19 cellular contexts compared by ENCODE assay signal in the genomic region with DNA sequence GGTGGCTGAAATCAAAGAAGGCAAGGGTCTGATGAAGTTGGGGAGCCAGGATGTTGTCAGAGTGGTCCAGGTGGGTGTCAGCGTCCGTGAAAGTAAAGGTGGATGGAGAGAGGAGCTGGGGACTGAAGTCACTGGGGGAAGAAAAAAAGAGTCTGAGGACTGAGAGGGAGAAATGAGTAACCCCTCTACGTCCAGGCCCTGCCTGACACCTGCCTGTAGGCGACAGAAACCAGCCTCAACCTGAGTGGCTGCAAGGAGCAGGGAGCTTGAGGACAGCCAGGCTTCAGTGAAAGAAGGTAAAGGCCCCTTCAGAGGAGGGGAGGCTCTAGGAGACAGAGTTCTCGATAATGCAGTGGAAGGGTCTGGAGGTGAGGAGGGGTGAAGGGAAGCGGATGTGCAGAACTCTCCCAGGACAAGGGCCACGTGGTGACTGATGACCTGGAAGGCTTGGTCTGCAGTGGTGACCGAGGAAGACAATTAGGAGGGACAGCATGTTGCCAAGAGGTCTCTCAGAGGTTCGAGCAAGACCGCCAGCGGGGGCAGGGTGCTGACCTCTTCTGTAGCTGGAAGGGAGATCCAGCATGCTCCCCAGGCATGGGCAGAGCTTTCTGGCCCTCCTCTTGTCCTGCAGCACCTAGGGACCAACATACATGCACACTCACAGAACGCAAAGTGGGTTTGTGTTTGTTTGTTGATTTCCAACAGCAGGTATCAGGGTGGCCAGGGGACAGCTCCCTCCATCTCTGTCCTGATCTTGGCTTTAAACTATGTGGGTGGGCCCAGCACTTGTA.
"Had no signal": no experiment of that assay in that cellular context is flagged by ENCODE, and none has a peak within 500 bp of the region (broad histone marks: within the 10 kb centered on the region; RNA-seq: fewer than 3 reads in every experiment).

No MANE protein-coding gene starts in this region.

- H3K4me3 ChIP-seq: body of pancreas, colonic mucosa, esophagus squamous epithelium, left lung had no signal

- H3K4me1 Mint-ChIP-seq: activated B cell treated with CpG ODN at 0.5 μM for 24 hours, naive B cell had no signal

- H3K9me3 Mint-ChIP-seq: activated B cell treated with CpG ODN at 0.5 μM for 24 hours; activated CD4-positive, alpha-beta T cell treated with anti-CD3 and anti-CD28 coated beads, Interleukin-2, amount 10 ng/mL, durations not matched to agents 24 days and 14 days; activated T-cell treated with anti-CD3 and anti-CD28 coated beads, Interleukin-2, amount 50 U/mL, for 24 hours; naive B cell had no signal

- H3K4me1 ChIP-seq: body of pancreas, colonic mucosa had no signal

- H3K4me3 Mint-ChIP-seq: activated B cell treated with CpG ODN at 0.5 μM for 24 hours; activated CD4-positive, alpha-beta T cell treated with anti-CD3 and anti-CD28 coated beads, Interleukin-2, amount 10 ng/mL, durations not matched to agents 24 days and 14 days; activated naive CD8-positive, alpha-beta T cell; activated T-cell treated with anti-CD3 and anti-CD28 coated beads, Interleukin-2, amount 50 U/mL, for 24 hours; naive B cell had no signal

- H3K27me3 ChIP-seq: body of pancreas, colonic mucosa, esophagus squamous epithelium, left lung, neutrophil had no signal

- H3K27ac Mint-ChIP-seq: activated B cell treated with CpG ODN at 0.5 μM for 24 hours; activated CD4-positive, alpha-beta T cell treated with anti-CD3 and anti-CD28 coated beads, Interleukin-2, amount 10 ng/mL, durations not matched to agents 24 days and 14 days; activated naive CD8-positive, alpha-beta T cell; activated T-cell treated with anti-CD3 and anti-CD28 coated beads, Interleukin-2, amount 50 U/mL, for 24 hours; naive B cell had no signal

- FAIRE-seq: kidney had no signal

- DNase-seq: activated B cell treated with CpG ODN at 0.5 μM for 24 hours; activated CD4-positive, alpha-beta T cell treated with anti-CD3 and anti-CD28 coated beads, Interleukin-2, amount 10 ng/mL, durations not matched to agents 24 days and 14 days; activated gamma-delta T cell treated with Interleukin-2 at 50 U/mL for 16 hours; activated T-cell treated with anti-CD3 and anti-CD28 coated beads, Interleukin-2, amount 50 U/mL, for 24 hours; amygdala; body of pancreas; central memory CD4-positive, alpha-beta T cell; colonic mucosa; esophagus squamous epithelium; hippocampal formation; kidney; left lung; mammary epithelial cell; naive B cell; stimulated activated CD4-positive, alpha-beta T cell treated with anti-CD3 and anti-CD28 coated beads, Interleukin-2, amount 100 ng/mL, for 48 hours; stimulated activated naive CD4-positive, alpha-beta T cell treated with Interleukin-2 at 50 U/mL for 16 hours; SW 1271 had no signal

- H3K9me3 ChIP-seq: body of pancreas, colonic mucosa, esophagus squamous epithelium, left lung, neutrophil had no signal

- ATAC-seq: body of pancreas, left lung had no signal

- H3K36me3 Mint-ChIP-seq: activated naive CD8-positive, alpha-beta T cell; naive B cell had no signal

- H3K27me3 Mint-ChIP-seq: activated naive CD8-positive, alpha-beta T cell had no signal

- H3K27ac ChIP-seq: body of pancreas, colonic mucosa, left lung, neutrophil had no signal

- H3K36me3 ChIP-seq: colonic mucosa, neutrophil had no signal
